Comparison of ENCODE assay signal across 23 cellular contexts in the genomic region with DNA sequence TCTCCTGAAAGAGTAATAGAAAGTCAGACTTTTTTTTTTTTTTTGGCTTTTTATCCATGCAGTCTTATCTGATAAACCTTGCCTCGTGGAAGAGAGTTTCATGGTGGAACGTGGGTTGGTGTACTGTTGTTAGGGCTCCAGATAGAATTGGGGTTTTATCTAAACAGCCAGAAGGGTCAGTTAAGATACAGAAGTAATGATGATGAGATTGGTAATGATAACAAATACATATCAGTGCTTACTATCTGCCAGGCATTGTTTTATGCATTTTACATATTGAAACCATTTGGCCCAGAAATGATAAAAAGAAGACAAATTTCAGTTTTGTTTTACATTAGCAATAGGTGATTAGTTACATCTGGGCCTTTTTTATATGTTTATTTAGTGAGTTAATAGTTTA.
"Had no signal": no experiment of that assay in that cellular context is flagged by ENCODE, and none has a peak within 500 bp of the region (broad histone marks: within the 10 kb centered on the region; RNA-seq: fewer than 3 reads in every experiment).

No MANE protein-coding gene starts in this region.

- H3K27ac Mint-ChIP-seq: activated CD4-positive, alpha-beta T cell treated with anti-CD3 and anti-CD28 coated beads, Interleukin-2, amount 10 ng/mL, durations not matched to agents 7 days and 5 days; activated naive CD4-positive, alpha-beta T cell treated with anti-CD3 and anti-CD28 coated beads, Interleukin-2, amount 10 ng/mL, durations not matched to agents 7 days and 5 days; activated naive CD8-positive, alpha-beta T cell treated with anti-CD3 and anti-CD28 coated beads, Interleukin-2, amount 50 U/mL, for 24 hours; naive B cell; T-helper 1 cell treated with Interleukin-12 subunit alpha and Interleukin-12 subunit beta and Interleukin-4 antibody, amounts not matched to agents 30 μg/mL and 1 μg/mL, for 36 hours had no signal

- H3K27me3 ChIP-seq: brain microvascular endothelial cell, left lung, thyroid gland had no signal

- H3K4me3 Mint-ChIP-seq: activated CD4-positive, alpha-beta T cell treated with anti-CD3 and anti-CD28 coated beads, Interleukin-2, amount 10 ng/mL, durations not matched to agents 7 days and 5 days; activated naive CD4-positive, alpha-beta T cell treated with anti-CD3 and anti-CD28 coated beads, Interleukin-2, amount 10 ng/mL, durations not matched to agents 7 days and 5 days; activated naive CD8-positive, alpha-beta T cell treated with anti-CD3 and anti-CD28 coated beads, Interleukin-2, amount 50 U/mL, for 24 hours; naive B cell; neural crest cell; T-helper 1 cell treated with Interleukin-12 subunit alpha and Interleukin-12 subunit beta and Interleukin-4 antibody, amounts not matched to agents 30 μg/mL and 1 μg/mL, for 36 hours had no signal

- ATAC-seq: activated CD4-positive, CD25-positive, alpha-beta regulatory T cell treated with anti-CD3 and anti-CD28 coated beads, Interleukin-2, amount 50 U/mL, for 24 hours; activated naive CD8-positive, alpha-beta T cell treated with anti-CD3 and anti-CD28 coated beads, Interleukin-2, amount 50 U/mL, for 24 hours; mucosa of descending colon had no signal

- H3K36me3 Mint-ChIP-seq: activated naive CD4-positive, alpha-beta T cell treated with anti-CD3 and anti-CD28 coated beads, Interleukin-2, amount 10 ng/mL, durations not matched to agents 7 days and 5 days; naive B cell had no signal

- H3K4me1 Mint-ChIP-seq: activated CD4-positive, alpha-beta T cell treated with anti-CD3 and anti-CD28 coated beads, Interleukin-2, amount 10 ng/mL, durations not matched to agents 7 days and 5 days; activated naive CD4-positive, alpha-beta T cell treated with anti-CD3 and anti-CD28 coated beads, Interleukin-2, amount 10 ng/mL, durations not matched to agents 7 days and 5 days; activated naive CD8-positive, alpha-beta T cell treated with anti-CD3 and anti-CD28 coated beads, Interleukin-2, amount 50 U/mL, for 24 hours; naive B cell; neural crest cell had no signal

- H3K9me3 Mint-ChIP-seq: activated CD4-positive, alpha-beta T cell treated with anti-CD3 and anti-CD28 coated beads, Interleukin-2, amount 10 ng/mL, durations not matched to agents 7 days and 5 days; activated naive CD4-positive, alpha-beta T cell treated with anti-CD3 and anti-CD28 coated beads, Interleukin-2, amount 10 ng/mL, durations not matched to agents 7 days and 5 days; activated naive CD8-positive, alpha-beta T cell treated with anti-CD3 and anti-CD28 coated beads, Interleukin-2, amount 50 U/mL, for 24 hours; neural crest cell; T-helper 1 cell treated with Interleukin-12 subunit alpha and Interleukin-12 subunit beta and Interleukin-4 antibody, amounts not matched to agents 30 μg/mL and 1 μg/mL, for 36 hours had no signal

- H3K27me3 Mint-ChIP-seq: activated CD4-positive, alpha-beta T cell treated with anti-CD3 and anti-CD28 coated beads, Interleukin-2, amount 10 ng/mL, durations not matched to agents 7 days and 5 days; activated naive CD4-positive, alpha-beta T cell treated with anti-CD3 and anti-CD28 coated beads, Interleukin-2, amount 10 ng/mL, durations not matched to agents 7 days and 5 days; activated naive CD8-positive, alpha-beta T cell treated with anti-CD3 and anti-CD28 coated beads, Interleukin-2, amount 50 U/mL, for 24 hours had no signal

- H3K9me3 ChIP-seq: left lung, thyroid gland had no signal

- H3K27ac ChIP-seq: brain microvascular endothelial cell, coronary artery, left lung had no signal

- H3K36me3 ChIP-seq: brain microvascular endothelial cell, left lung, thyroid gland had no signal

- FAIRE-seq: frontal cortex, kidney had no signal

- H3K4me3 ChIP-seq: coronary artery, left lung, mucosa of descending colon, thyroid gland had no signal

- DNase-seq: activated CD4-positive, alpha-beta T cell treated with anti-CD3 and anti-CD28 coated beads, Interleukin-2, amount 10 ng/mL, durations not matched to agents 7 days and 5 days; activated CD8-positive, alpha-beta memory T cell treated with anti-CD3 and anti-CD28 coated beads, Interleukin-2, amount 50 U/mL, for 48 hours; activated effector memory CD4-positive, alpha-beta T cell treated with Interleukin-2 at 50 U/mL for 16 hours; activated naive CD4-positive, alpha-beta T cell treated with anti-CD3 and anti-CD28 coated beads, Interleukin-2, amount 10 ng/mL, durations not matched to agents 7 days and 5 days; activated naive CD8-positive, alpha-beta T cell treated with anti-CD3 and anti-CD28 coated beads, Interleukin-2, amount 50 U/mL, for 24 hours; activated T-cell treated with anti-CD3 and anti-CD28 coated beads, Interleukin-2, amount 50 U/mL, for 48 hours; anterior cingulate cortex; brain microvascular endothelial cell; hypothalamus; kidney; left lung; mucosa of descending colon; naive B cell; stimulated activated CD4-positive, alpha-beta T cell treated with anti-CD3 and anti-CD28 coated beads, Interleukin-12 subunit alpha, Interleukin-12 subunit beta, amount 100 ng/mL, for 4 hours; stimulated activated CD4-positive, alpha-beta T cell treated with anti-CD3 and anti-CD28 coated beads, Interleukin-1b, Interleukin-23, amount 100 ng/mL, for 48 hours; stimulated activated CD8-positive, alpha-beta memory T cell treated with anti-CD3 and anti-CD28 coated beads, Interleukin-4, amount 100 ng/mL, for 48 hours; stimulated activated naive CD4-positive, alpha-beta T cell; thyroid gland had no signal
